ENCODE assay signal across 31 cellular contexts in the genomic region with DNA sequence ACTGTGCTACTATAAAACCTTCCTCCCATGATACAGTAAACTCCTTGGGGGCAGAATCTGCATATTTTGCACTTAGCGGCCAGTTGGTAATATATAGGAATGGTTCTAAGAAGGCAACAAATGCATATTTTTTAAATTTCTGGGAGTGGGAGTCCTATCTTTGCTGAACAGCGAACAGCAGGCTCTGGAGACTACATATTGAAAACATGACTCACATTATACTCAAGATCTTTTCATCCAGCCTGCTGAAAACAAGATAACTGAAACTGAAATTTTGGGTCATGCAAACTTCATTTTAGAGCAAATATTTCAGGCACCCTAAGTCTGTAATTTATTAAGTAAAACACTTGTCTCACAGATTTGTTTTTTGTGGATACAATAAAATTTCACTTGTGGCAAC.
"Had no signal": no experiment of that assay in that cellular context is flagged by ENCODE, and none has a peak within 500 bp of the region (broad histone marks: within the 10 kb centered on the region; RNA-seq: fewer than 3 reads in every experiment).

No MANE protein-coding gene starts in this region.

- H3K4me1 Mint-ChIP-seq: naive thymus-derived CD4-positive, alpha-beta T cell; nephron; stimulated activated memory B cell treated with anti-CD40 and anti-IgM and Interleukin-4, amounts not matched to agents 10 μg/mL and 1 μg/mL and 100 μg/mL, for 72 hours had no signal

- H3K4me3 Mint-ChIP-seq: dendritic cell treated with granulocyte-macrophage colony-stimulating factor and Interleukin-4, amounts not matched to agents 40 ng/mL and 50 ng/mL, for 4 days; endodermal cell; mesothelial cell of epicardium; naive thymus-derived CD4-positive, alpha-beta T cell; nephron; neural progenitor cell; stimulated activated memory B cell treated with anti-CD40 and anti-IgM and Interleukin-4, amounts not matched to agents 10 μg/mL and 1 μg/mL and 100 μg/mL, for 72 hours; type B pancreatic cell had no signal

- H3K27me3 Mint-ChIP-seq: dendritic cell treated with granulocyte-macrophage colony-stimulating factor and Interleukin-4, amounts not matched to agents 40 ng/mL and 50 ng/mL, for 4 days; stimulated activated memory B cell treated with anti-CD40 and anti-IgM and Interleukin-4, amounts not matched to agents 10 μg/mL and 1 μg/mL and 100 μg/mL, for 72 hours; type B pancreatic cell had no signal

- ATAC-seq: esophagus mucosa; heart right ventricle; left cardiac atrium; left lung; naive thymus-derived CD4-positive, alpha-beta T cell; psoas muscle; right cardiac atrium; stimulated activated memory B cell treated with anti-CD40 and anti-IgM and Interleukin-4, amounts not matched to agents 10 μg/mL and 1 μg/mL and 100 μg/mL, for 72 hours; stimulated activated naive CD8-positive, alpha-beta T cell treated with anti-CD3 and anti-CD28 coated beads, Interleukin-15, Interleukin-2, amounts not matched to agents 100 U/mL and 50 U/mL, for 24 hours had no signal

- H3K4me1 ChIP-seq: colonic mucosa, heart right ventricle, left lung, neural progenitor cell, psoas muscle, spleen, testis had no signal

- DNase-seq: colonic mucosa; effector CD8-positive, alpha-beta T cell; endodermal cell; foreskin melanocyte; glutamatergic neuron; heart right ventricle; hippocampal formation; left cardiac atrium; left lung; mesenchymal stem cell; naive thymus-derived CD4-positive, alpha-beta T cell; ovary; posterior cingulate gyrus; psoas muscle; right cardiac atrium; sigmoid colon; spleen; stimulated activated CD4-positive, alpha-beta T cell treated with anti-CD3 and anti-CD28 coated beads, Interleukin-4, amount 100 ng/mL, for 4 hours; stimulated activated naive CD8-positive, alpha-beta T cell treated with anti-CD3 and anti-CD28 coated beads, Interleukin-15, Interleukin-2, amounts not matched to agents 100 U/mL and 50 U/mL, for 24 hours; substantia nigra; testis; tibial artery had no signal

- H3K36me3 ChIP-seq: colonic mucosa, heart right ventricle, left lung, neural progenitor cell, ovary, sigmoid colon, spleen, tibial artery had no signal

- H3K4me2 ChIP-seq: neural progenitor cell had no signal

- H3K9me3 Mint-ChIP-seq: dendritic cell treated with granulocyte-macrophage colony-stimulating factor and Interleukin-4, amounts not matched to agents 40 ng/mL and 50 ng/mL, for 4 days; endodermal cell; mesothelial cell of epicardium; naive thymus-derived CD4-positive, alpha-beta T cell; nephron; neural progenitor cell; stimulated activated memory B cell treated with anti-CD40 and anti-IgM and Interleukin-4, amounts not matched to agents 10 μg/mL and 1 μg/mL and 100 μg/mL, for 72 hours; type B pancreatic cell had no signal

- H3K4me3 ChIP-seq: colonic mucosa, heart right ventricle, left lung, neural progenitor cell, ovary, psoas muscle, sigmoid colon, spleen, testis, tibial artery had no signal

- H3K36me3 Mint-ChIP-seq: mesothelial cell of epicardium; naive thymus-derived CD4-positive, alpha-beta T cell; neural progenitor cell; stimulated activated memory B cell treated with anti-CD40 and anti-IgM and Interleukin-4, amounts not matched to agents 10 μg/mL and 1 μg/mL and 100 μg/mL, for 72 hours; type B pancreatic cell had no signal

- H3K27ac Mint-ChIP-seq: dendritic cell treated with granulocyte-macrophage colony-stimulating factor and Interleukin-4, amounts not matched to agents 40 ng/mL and 50 ng/mL, for 4 days; endodermal cell; mesothelial cell of epicardium; naive thymus-derived CD4-positive, alpha-beta T cell; nephron; neural progenitor cell; stimulated activated memory B cell treated with anti-CD40 and anti-IgM and Interleukin-4, amounts not matched to agents 10 μg/mL and 1 μg/mL and 100 μg/mL, for 72 hours; type B pancreatic cell had no signal

- H2AFZ ChIP-seq: neural progenitor cell had no signal

- H3K27ac ChIP-seq: colonic mucosa, epithelial cell of prostate, heart right ventricle, left lung, neural progenitor cell, ovary, psoas muscle, sigmoid colon, spleen, testis, tibial artery had no signal

- H3K27me3 ChIP-seq: colonic mucosa, heart right ventricle, left lung, neural progenitor cell, ovary, sigmoid colon, spleen, testis, tibial artery had no signal

- H3K9ac ChIP-seq: neural progenitor cell had no signal

- FAIRE-seq: islet of Langerhans had no signal

- H3K9me3 ChIP-seq: colonic mucosa, heart right ventricle, left lung, ovary, psoas muscle, sigmoid colon, spleen, testis, tibial artery had no signal
